ENCODE assay signal across 7 cellular contexts in the genomic region with DNA sequence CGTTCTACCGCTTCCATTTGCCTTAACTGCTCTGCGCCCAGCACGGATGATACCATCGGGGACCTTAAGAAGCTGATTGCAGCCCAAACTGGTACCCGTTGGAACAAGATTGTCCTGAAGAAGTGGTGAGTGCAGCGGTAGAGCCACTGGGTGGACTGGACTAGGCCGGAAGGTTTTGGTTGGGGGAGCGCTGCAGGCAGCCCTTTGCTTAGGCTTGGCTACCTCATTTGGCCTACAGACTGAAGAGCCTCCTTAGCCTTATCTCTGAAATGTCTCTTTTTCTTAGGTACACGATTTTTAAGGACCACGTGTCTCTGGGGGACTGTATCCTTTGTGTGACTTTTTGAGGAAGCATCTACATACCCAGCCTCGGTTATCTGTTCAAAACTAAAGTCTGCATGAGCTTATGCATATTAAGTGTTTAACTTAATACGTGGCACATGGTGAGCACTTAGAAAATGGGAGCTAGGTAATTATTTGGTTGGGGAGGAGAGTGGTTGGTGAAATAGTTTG. TPM values are rescaled to one million over a fixed set of nuclear protein-coding genes. Genes with fewer than 3 reads are reported as not detected.
DNase-seq lines count a peak whose midpoint lies in the region; ATAC-seq and TF ChIP-seq lines count a peak whose summit lies in the region.

No MANE protein-coding gene starts in this region.

- H3K27me3 Mint-ChIP-seq in activated B cell treated with CpG ODN at 0.5 μM for 24 hours = no peaks in the 10 kb centered on the region
- H3K27me3 Mint-ChIP-seq in stimulated activated naive B cell treated with anti-CD40 and anti-IgM and Interleukin-4, amounts not matched to agents 10 μg/mL and 1 μg/mL and 100 μg/mL, for 72 hours = no peaks in the 10 kb centered on the region

- no peak for DNase-seq in activated B cell treated with CpG ODN at 0.5 μM for 24 hours
- DNase-seq in stimulated activated naive B cell treated with anti-CD40 and anti-IgM and Interleukin-4, amounts not matched to agents 10 μg/mL and 1 μg/mL and 100 μg/mL, for 72 hours = no peak
- no peak for DNase-seq in activated CD4-positive, alpha-beta T cell treated with anti-CD3 and anti-CD28 coated beads for 4 hours
- DNase-seq in GM03348 (ENCODE audit: low spot score) = no peak

- no peaks in the 10 kb centered on the region for H3K27me3 ChIP-seq in HUES64 (ENCODE audit: insufficient read depth, low read length)

- CTCF ChIA-PET in activated B cell treated with CpG ODN at 0.5 μM for 24 hours (lab: Charles Lee) = no interaction called here

- POLR2A ChIA-PET in activated B cell treated with CpG ODN at 0.5 μM for 24 hours (lab: Charles Lee) = interaction anchor here (0.6 to 3.0 kb wide), 4 partner anchors 10 to 204 kb away, joined by 3 to 34 read pairs (median 4); partner anchors contain the start of gene FBXL12

- peak overlapping the region; percentile 62 for H3K9ac ChIP-seq in HUES64 (ENCODE audit: low read depth, low read length)

- no peaks in the 10 kb centered on the region for H3K9me3 Mint-ChIP-seq in activated B cell treated with CpG ODN at 0.5 μM for 24 hours
- H3K9me3 Mint-ChIP-seq in stimulated activated naive B cell treated with anti-CD40 and anti-IgM and Interleukin-4, amounts not matched to agents 10 μg/mL and 1 μg/mL and 100 μg/mL, for 72 hours = no peaks in the 10 kb centered on the region

- H3K4me1 Mint-ChIP-seq in activated B cell treated with CpG ODN at 0.5 μM for 24 hours = peaks cover 28% of the 10 kb centered on the region
- peaks cover 12 to 29% of the 10 kb centered on the region in 2 donors for H3K4me1 Mint-ChIP-seq in stimulated activated naive B cell treated with anti-CD40 and anti-IgM and Interleukin-4, amounts not matched to agents 10 μg/mL and 1 μg/mL and 100 μg/mL, for 72 hours

- peaks cover 18% of the 10 kb centered on the region for H3K36me3 ChIP-seq in HUES64 (ENCODE audit: insufficient read depth, low read length)

- no peak for TF ChIP-seq POLR2A in GM18505 (IDR thresholded peaks at IDR 0.05; ENCODE audit: borderline replicate concordance, extremely low read depth, insufficient read depth, insufficient read length)

- peak overlapping the region; percentile 100 for H3K4me3 Mint-ChIP-seq in activated B cell treated with CpG ODN at 0.5 μM for 24 hours
- peak overlapping the region; percentile 92 to 100 for H3K4me3 Mint-ChIP-seq in stimulated activated naive B cell treated with anti-CD40 and anti-IgM and Interleukin-4, amounts not matched to agents 10 μg/mL and 1 μg/mL and 100 μg/mL, for 72 hours

- no peak overlapping the region for H3K27ac ChIP-seq in HUES64 (ENCODE audit: low read depth, low read length)

- peaks cover 26% of the 10 kb centered on the region for H3K36me3 Mint-ChIP-seq in activated B cell treated with CpG ODN at 0.5 μM for 24 hours (ENCODE audit: low read depth)
- peaks cover 6 to 19% of the 10 kb centered on the region in 2 donors for H3K36me3 Mint-ChIP-seq in stimulated activated naive B cell treated with anti-CD40 and anti-IgM and Interleukin-4, amounts not matched to agents 10 μg/mL and 1 μg/mL and 100 μg/mL, for 72 hours

- no peak for TF ChIP-seq CTCF in activated B cell treated with CpG ODN at 0.5 μM for 24 hours (IDR thresholded peaks at IDR 0.05)

- intact Hi-C loops in activated B cell treated with CpG ODN at 0.5 μM for 24 hours (cut with micrococcal nuclease) = no loop called here

- peaks cover 2% of the 10 kb centered on the region; the same call in 1 of the 2 replicates for H3K4me1 ChIP-seq in HUES64 (ENCODE audit: insufficient read depth, low read length)

- peak overlapping the region; percentile 98 for H3K4me3 ChIP-seq in HUES64 (ENCODE audit: low read length)
- peak overlapping the region; percentile 96 for H3K4me3 ChIP-seq in iPS-11a (ENCODE audit: low read depth, low read length)

- H3K9me3 ChIP-seq in HUES64 (ENCODE audit: insufficient read depth, low read depth, low read length) = no peaks in the 10 kb centered on the region

- peak overlapping the region; percentile 98 for H3K27ac Mint-ChIP-seq in activated B cell treated with CpG ODN at 0.5 μM for 24 hours
- H3K27ac Mint-ChIP-seq in stimulated activated naive B cell treated with anti-CD40 and anti-IgM and Interleukin-4, amounts not matched to agents 10 μg/mL and 1 μg/mL and 100 μg/mL, for 72 hours = peak overlapping the region; percentile 51

- WGBS in HUES64 = 35% methylated on average over 13 of the region's 13 CpGs

- ATAC-seq in activated B cell treated with CpG ODN at 0.5 μM for 24 hours (ENCODE audit: low read depth) (no peak), GM18505 (IDR thresholded peaks at IDR 0.05; ENCODE audit: unreplicated experiment) (no peak)
- ATAC-seq in stimulated activated naive B cell treated with anti-CD40 and anti-IgM and Interleukin-4, amounts not matched to agents 10 μg/mL and 1 μg/mL and 100 μg/mL, for 72 hours (replicated peaks) = no peak

RNA-seq across cellular contexts. Expression of gene UBL5, which starts 0.9 kb away (rescaled TPM):
- polyA plus RNA-seq in HUES64 (2013, experiment 1 of 2) = 520 TPM
- 548 TPM for polyA plus RNA-seq in HUES64 (2013, experiment 2 of 2)
- total RNA-seq in activated B cell treated with CpG ODN at 0.5 μM for 24 hours = 270 and 285 TPM in 2 replicates

RNA-seq across cellular contexts. Expression of gene PIN1, which starts 6.5 kb away (rescaled TPM):
- 75.6 TPM for polyA plus RNA-seq in HUES64 (2013, experiment 1 of 2)
- polyA plus RNA-seq in HUES64 (2013, experiment 2 of 2) = 70.8 TPM
- total RNA-seq in activated B cell treated with CpG ODN at 0.5 μM for 24 hours = 57.1 and 66.0 TPM in 2 replicates

RNA-seq across cellular contexts. Expression of gene FBXL12, which starts 9.7 kb away (rescaled TPM):
- 21.2 TPM for polyA plus RNA-seq in HUES64 (2013, experiment 1 of 2)
- polyA plus RNA-seq in HUES64 (2013, experiment 2 of 2) = 20.5 TPM
- 34.6 and 41.9 TPM in 2 replicates for total RNA-seq in activated B cell treated with CpG ODN at 0.5 μM for 24 hours
